ENCODE assay signal across 14 cellular contexts in genomic region chr12:43370299-43370698, GRCh38.
DNase-seq lines count a peak whose midpoint lies in the region; ATAC-seq, FAIRE-seq and TF ChIP-seq lines count a peak whose summit lies in the region.
"Had no signal": no experiment of that assay in that cellular context is flagged by ENCODE, and none has a peak within 500 bp of the region (broad histone marks: within the 10 kb centered on the region; RNA-seq: fewer than 3 reads in every experiment).

No MANE protein-coding gene starts in this region.

- ATAC-seq in HepG2, result no peak
- ATAC-seq in right lobe of liver, result no peak
- ATAC-seq in HG03520 (IDR thresholded peaks at IDR 0.05; ENCODE audit: unreplicated experiment), result no peak
- ATAC-seq in pancreas, result no peak
- ATAC-seq: natural killer cell had no signal

- TF ChIP-seq POLR2A in HepG2 (IDR thresholded peaks at IDR 0.05; ENCODE audit: insufficient read depth in 1 of 2, low read depth in 2 of 2, low read length in 2 of 2), result no peak
- no peak for TF ChIP-seq POLR2A in right lobe of liver (IDR thresholded peaks at IDR 0.05)

- CTCF ChIA-PET in HepG2 (lab: Yijun Ruan, JAX; ENCODE audit: low intra/inter-chr PET ratio, low total read pairs), result no interaction called here

- no peaks in the 10 kb centered on the region for H3K79me2 ChIP-seq in HepG2 (ENCODE audit: insufficient read depth, low read length)

- H3K4me2 ChIP-seq in HepG2 (ENCODE audit: low read depth, low read length), result no peak overlapping the region

- no TSS peak for BruUV-seq in HepG2 (replicated peaks; lab: Mats Ljungman, UMichigan)

- H3K9me3 ChIP-seq in HepG2 (ENCODE audit: low read length), result no peaks in the 10 kb centered on the region
- H3K9me3 ChIP-seq in right lobe of liver, result no peaks in the 10 kb centered on the region
- no peaks in the 10 kb centered on the region for H3K9me3 ChIP-seq in pancreas

- H3K27ac ChIP-seq in HepG2 (ENCODE audit: extremely low read length, insufficient read depth, low read length), result no peak overlapping the region
- no peak overlapping the region for H3K27ac ChIP-seq in right lobe of liver
- no peak overlapping the region for H3K27ac ChIP-seq in pancreas
- H3K27ac ChIP-seq: VCaP had no signal

- TF ChIP-seq EP300 in HepG2 (IDR thresholded peaks at IDR 0.05; ENCODE audit: low read depth in 2 of 2, low read length in 2 of 2) (no peak), HepG2 (CRISPR knock-in tag; IDR thresholded peaks at IDR 0.05; ENCODE audit: borderline replicate concordance) (no peak)

- H3K4me3 ChIP-seq in HepG2 (replicated peaks in 1 of 3; ENCODE audit: insufficient read depth in 1 of 3, low read depth in 2 of 3, low read length in 3 of 3) (no peak overlapping the region), right lobe of liver (no peak overlapping the region), pancreas (no peak overlapping the region)

- no peaks in the 10 kb centered on the region for H3K4me1 ChIP-seq in HepG2 (ENCODE audit: insufficient read depth, low read length)
- no peaks in the 10 kb centered on the region for H3K4me1 ChIP-seq in right lobe of liver
- no peaks in the 10 kb centered on the region for H3K4me1 ChIP-seq in pancreas

- H4K20me1 ChIP-seq in HepG2 (ENCODE audit: insufficient read depth, low read length), result no peaks in the 10 kb centered on the region

- no peak overlapping the region for H3K9ac ChIP-seq in HepG2 (ENCODE audit: insufficient read depth, low read depth, low read length)

- DNase-seq in HepG2 (ENCODE audit: low spot score) (peak; percentile 13), right lobe of liver (no peak), RPMI7951 (ENCODE audit: low read depth) (peak; percentile 35), fibroblast of gingiva (ENCODE audit: low read depth) (peak; percentile 65), urothelium cell line (ENCODE audit: low spot score) (peak; percentile 61), DMS153 (lab: John Stamatoyannopoulos, UW) (no peak), pancreas (no peak)
- DNase-seq: activated CD8-positive, alpha-beta memory T cell treated with anti-CD3 and anti-CD28 coated beads, Interleukin-2, amount 50 U/mL, for 48 hours; amygdala; endodermal cell; natural killer cell; NCI-H1930 had no signal

- no peak for TF ChIP-seq RAD21 in HepG2 (CRISPR knock-in tag; IDR thresholded peaks at IDR 0.05)

- 0% methylated on average over 1 of the region's 1 CpG for WGBS in HepG2 (ENCODE audit: low lambda C conversion rate)
- WGBS in right lobe of liver (ENCODE audit: insufficient coverage, low coverage, low lambda C conversion rate, missing lambda C conversion rate), result 17% methylated on average over 1 of the region's 1 CpG
- 62 to 69% methylated on average over 1 of the region's 1 CpG for WGBS in pancreas, 2 donors

- FAIRE-seq in HepG2 (lab: Jason Lieb, UNC), result no peak
- FAIRE-seq in urothelium cell line (lab: Jason Lieb, UNC), result peak; percentile 55
- FAIRE-seq in pancreas (lab: Jason Lieb, UNC), result no peak

- TF ChIP-seq CTCF in HepG2 (CRISPR knock-in tag; IDR thresholded peaks at IDR 0.05) (no peak), right lobe of liver (IDR thresholded peaks at IDR 0.05) (no peak), pancreas (IDR thresholded peaks at IDR 0.05) (no peak)

- no peaks in the 10 kb centered on the region for H3K36me3 ChIP-seq in HepG2 (replicated peaks in 1 of 2; ENCODE audit: control insufficient read depth in 1 of 2, insufficient read depth in 2 of 2, low read length in 2 of 2)
- H3K36me3 ChIP-seq in right lobe of liver, result no peaks in the 10 kb centered on the region
- no peaks in the 10 kb centered on the region for H3K36me3 ChIP-seq in pancreas

- POLR2A ChIA-PET in HepG2 (lab: Yijun Ruan, JAX), result no interaction called here

- in situ Hi-C loops in HepG2 (cut with HindIII; ENCODE audit: extremely low pct_ligation_motif_present, low pct_unique_long_range_greater_than_20kb), result no loop called here

- no peaks in the 10 kb centered on the region for H3K27me3 ChIP-seq in HepG2 (ENCODE audit: control insufficient read depth in 1 of 2, insufficient read depth in 2 of 2, low read length in 2 of 2)
- no peaks in the 10 kb centered on the region for H3K27me3 ChIP-seq in right lobe of liver
- no peaks in the 10 kb centered on the region for H3K27me3 ChIP-seq in pancreas

- intact Hi-C loops in HepG2 (cut with micrococcal nuclease; ENCODE audit: unreplicated experiment), result no loop called here
- intact Hi-C loops in right lobe of liver (cut with DNase I), result no loop called here
- intact Hi-C loops in pancreas (cut with DNase I), result no loop called here

- no peak overlapping the region for H2AFZ ChIP-seq in HepG2 (ENCODE audit: low read length)

TF ChIP-seq in HepG2, 621 proteins besides CTCF, POLR2A, EP300 and RAD21:
- TF ChIP-seq ZNF547 (CRISPR knock-in tag; IDR thresholded peaks at IDR 0.05) (no peak), FOSL2 (CRISPR knock-in tag; IDR thresholded peaks at IDR 0.05) (peak; percentile 75), PATZ1 (CRISPR knock-in tag; IDR thresholded peaks at IDR 0.05) (no peak), ZNF317 (CRISPR knock-in tag; IDR thresholded peaks at IDR 0.05) (no peak), ATF4 (CRISPR knock-in tag; IDR thresholded peaks at IDR 0.05) (peak in 1 of 2 experiments; percentile 85; a peak in 2 of 4 replicates), KLF16 (CRISPR knock-in tag; IDR thresholded peaks at IDR 0.05) (no peak), ZNF674 (CRISPR knock-in tag; IDR thresholded peaks at IDR 0.05; ENCODE audit: low read depth) (no peak), ZNF224 (CRISPR knock-in tag; IDR thresholded peaks at IDR 0.05) (no peak), ZNF792 (CRISPR knock-in tag; IDR thresholded peaks at IDR 0.05) (no peak), IRF2 (CRISPR knock-in tag; IDR thresholded peaks at IDR 0.05) (no peak), KDM6A (CRISPR knock-in tag; IDR thresholded peaks at IDR 0.05; ENCODE audit: low read depth) (no peak), CREB1 (IDR thresholded peaks at IDR 0.05) (peak; percentile 35; the same call in 1 of the 2 replicates), CREB1 (CRISPR knock-in tag; IDR thresholded peaks at IDR 0.05) (no peak)

Comparison
In these comparisons a context has a peak if more than half of its experiments do, and no peak if none do; other contexts are left out.
1. DNase-seq: peak in HepG2 (single experiment), RPMI7951 (single experiment), fibroblast of gingiva (single experiment) and urothelium cell line (single experiment); none in right lobe of liver (0 of 3), DMS153 (single experiment) and pancreas (0 of 6).